ENCODE assay signal across 9 cellular contexts in the genomic region with DNA sequence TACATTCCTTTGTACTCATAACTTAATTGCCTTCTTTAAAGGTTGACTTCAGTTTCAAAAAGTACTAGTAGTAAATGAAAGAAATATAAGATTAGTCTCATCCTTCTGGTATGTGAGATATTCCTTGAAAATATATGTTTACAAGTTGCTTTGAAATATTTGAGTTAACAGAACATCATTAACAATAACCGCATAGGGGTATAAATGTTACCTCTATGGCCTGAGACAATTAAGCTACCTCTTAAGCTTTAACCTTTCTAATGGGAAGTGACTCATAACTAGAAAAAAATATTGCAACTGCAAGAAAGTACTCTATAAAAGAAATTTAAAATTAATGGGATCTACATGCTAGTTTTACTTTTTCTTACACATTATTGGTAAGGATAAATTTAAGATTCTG.
"Had no signal": no experiment of that assay in that cellular context is flagged by ENCODE, and none has a peak within 500 bp of the region (broad histone marks: within the 10 kb centered on the region; RNA-seq: fewer than 3 reads in every experiment).

No MANE protein-coding gene starts in this region.

- H3K9me3 ChIP-seq: HAP-1 had no signal

- ATAC-seq: HCT116, K562 had no signal

- H3K27ac ChIP-seq: GM23248, HL-60 had no signal

- FAIRE-seq: K562 had no signal

- DNase-seq: GM23248, GOT3, H7, HFFc6, IMR-90 had no signal

- H3K36me3 ChIP-seq: HAP-1 had no signal

- H3K4me3 ChIP-seq: GM23248, HAP-1, K562 had no signal

- H3K4me1 ChIP-seq: HAP-1 had no signal
